8 cellular contexts compared by ENCODE assay signal in genomic region chrX:149830192-149830873, GRCh38. TPM values are rescaled to one million over a fixed set of nuclear protein-coding genes. Genes with fewer than 3 reads are reported as not detected.
DNase-seq lines count a peak whose midpoint lies in the region; ATAC-seq and TF ChIP-seq lines count a peak whose summit lies in the region.

No MANE protein-coding gene starts in this region.

- no peaks in the 10 kb centered on the region for H3K9me3 ChIP-seq in thyroid gland

- 7 to 12% methylated on average over 18 of the region's 18 CpGs for WGBS in thyroid gland, 2 donors

- peak overlapping the region; percentile 85 for H3K27ac Mint-ChIP-seq in activated naive CD8-positive, alpha-beta T cell treated with anti-CD3 and anti-CD28 coated beads, Interleukin-2, amount 50 U/mL, for 24 hours

- intact Hi-C loops in thyroid gland (cut with DNase I): no loop called here

- no peaks in the 10 kb centered on the region for H3K4me1 ChIP-seq in thyroid gland

- peaks cover 2% of the 10 kb centered on the region for H3K27me3 Mint-ChIP-seq in activated naive CD8-positive, alpha-beta T cell treated with anti-CD3 and anti-CD28 coated beads, Interleukin-2, amount 50 U/mL, for 24 hours

- no peaks in the 10 kb centered on the region for H3K36me3 Mint-ChIP-seq in activated naive CD8-positive, alpha-beta T cell treated with anti-CD3 and anti-CD28 coated beads, Interleukin-2, amount 50 U/mL, for 24 hours (ENCODE audit: low read depth)

- H3K36me3 ChIP-seq in thyroid gland: no peaks in the 10 kb centered on the region

- no peak for TF ChIP-seq CTCF in thyroid gland (IDR thresholded peaks at IDR 0.05)

- peak overlapping the region; percentile 74 for H3K4me3 Mint-ChIP-seq in activated naive CD8-positive, alpha-beta T cell treated with anti-CD3 and anti-CD28 coated beads, Interleukin-2, amount 50 U/mL, for 24 hours

- ATAC-seq in activated CD4-positive, CD25-positive, alpha-beta regulatory T cell treated with anti-CD3 and anti-CD28 coated beads, Interleukin-2, amount 50 U/mL, for 24 hours: peak; percentile 60
- peak; percentile 52 for ATAC-seq in HG03442 (IDR thresholded peaks at IDR 0.05; ENCODE audit: unreplicated experiment)
- peak; percentile 87 for ATAC-seq in activated naive CD8-positive, alpha-beta T cell treated with anti-CD3 and anti-CD28 coated beads, Interleukin-2, amount 50 U/mL, for 24 hours

- no peak for DNase-seq in activated CD4-positive, CD25-positive, alpha-beta regulatory T cell (lab: John Stamatoyannopoulos, UW)
- DNase-seq in activated naive CD8-positive, alpha-beta T cell treated with anti-CD3 and anti-CD28 coated beads, Interleukin-2, amount 50 U/mL, for 24 hours: peak; percentile 21
- DNase-seq in islet precursor cell: peak; percentile 80
- peak; percentile 3 to 8 for DNase-seq in thyroid gland
- no peak for DNase-seq in DMS153 (lab: John Stamatoyannopoulos, UW)
- no peak for DNase-seq in NCI-H446 (lab: John Stamatoyannopoulos, UW)

- no peaks in the 10 kb centered on the region for H3K9me3 Mint-ChIP-seq in activated naive CD8-positive, alpha-beta T cell treated with anti-CD3 and anti-CD28 coated beads, Interleukin-2, amount 50 U/mL, for 24 hours

- H3K4me3 ChIP-seq in thyroid gland (replicated peaks in 1 of 3): no peak overlapping the region

- H3K27ac ChIP-seq in thyroid gland: no peak overlapping the region

- TF ChIP-seq POLR2A in thyroid gland (IDR thresholded peaks at IDR 0.05): no peak

- peaks cover 46% of the 10 kb centered on the region for H3K4me1 Mint-ChIP-seq in activated naive CD8-positive, alpha-beta T cell treated with anti-CD3 and anti-CD28 coated beads, Interleukin-2, amount 50 U/mL, for 24 hours

- no peaks in the 10 kb centered on the region for H3K27me3 ChIP-seq in thyroid gland

RNA-seq across cellular contexts. Expression of gene MAGEA9, which starts 48.6 kb away (rescaled TPM):
- not detected for total RNA-seq in thyroid gland

RNA-seq across cellular contexts. Expression of gene MAGEA8, which starts 50.6 kb away (rescaled TPM):
- total RNA-seq in thyroid gland: not detected

RNA-seq across cellular contexts. Expression of gene HSFX1, which starts 56.5 kb away (rescaled TPM):
- total RNA-seq in thyroid gland: 1 to 10 TPM in 3 of 4 donors, under 1 TPM in 1; 0.54 to 3.4 (median 2.6) TPM

Comparison
In these comparisons a context has a peak if more than half of its experiments do, and no peak if none do; other contexts are left out.
1. DNase-seq: peak in activated naive CD8-positive, alpha-beta T cell treated with anti-CD3 and anti-CD28 coated beads, Interleukin-2, amount 50 U/mL, for 24 hours (single experiment), islet precursor cell (single experiment) and thyroid gland (2 of 2); none in activated CD4-positive, CD25-positive, alpha-beta regulatory T cell (0 of 4), DMS153 (single experiment) and NCI-H446 (0 of 2).
2. Peak in every context shown above with its lines, with median percentiles within 50 percentile points of each other: ATAC-seq.